Comparison of ENCODE assay signal across 8 cellular contexts in genomic region chr13:24997367-24997967, GRCh38.
DNase-seq lines count a peak whose midpoint lies in the region; ATAC-seq, FAIRE-seq and TF ChIP-seq lines count a peak whose summit lies in the region.

No MANE protein-coding gene starts in this region.

- H3K4me1 ChIP-seq in kidney (ENCODE audit: control insufficient read depth in 1 of 2, insufficient read depth in 1 of 2, low read depth in 1 of 2, low read length in 2 of 2): no peaks in the 10 kb centered on the region

- H3K36me3 ChIP-seq in kidney (ENCODE audit: control insufficient read depth in 1 of 2, insufficient read depth in 2 of 2, low read length in 2 of 2): no peaks in the 10 kb centered on the region

- TF ChIP-seq CTCF in kidney (IDR thresholded peaks at IDR 0.05; ENCODE audit: borderline replicate concordance, extremely low read depth, insufficient read depth): peak; percentile 53

- no peak for FAIRE-seq in kidney (lab: Jason Lieb, UNC)

- no peak overlapping the region for H3K9ac ChIP-seq in kidney (ENCODE audit: low read length in 2 of 2)

- CTCF ChIA-PET in activated naive CD4-positive, alpha-beta T cell treated with anti-CD3 and anti-CD28 coated beads for 36 hours (lab: Charles Lee): no interaction called here
- CTCF ChIA-PET in activated naive CD4-positive, alpha-beta T cell treated with anti-CD3 and anti-CD28 coated beads, Interleukin-2, amount 10 ng/mL, durations not matched to agents 7 days and 5 days (lab: Charles Lee): interaction anchor here (0.9 to 1.6 kb wide), 4 partner anchors 20 to 115 kb away, joined by 3 read pairs; no protein-coding TSS in a partner anchor
- CTCF ChIA-PET in activated CD8-positive, alpha-beta T cell treated with anti-CD3 and anti-CD28 coated beads, Interleukin-2, amount 10 ng/mL, durations not matched to agents 7 days and 5 days (lab: Charles Lee): no interaction called here

- H3K27me3 Mint-ChIP-seq in activated naive CD4-positive, alpha-beta T cell treated with anti-CD3 and anti-CD28 coated beads for 36 hours (ENCODE audit: low read depth): peaks cover 22% of the 10 kb centered on the region
- peaks cover 36% of the 10 kb centered on the region for H3K27me3 Mint-ChIP-seq in activated naive CD4-positive, alpha-beta T cell treated with anti-CD3 and anti-CD28 coated beads, Interleukin-2, amount 10 ng/mL, durations not matched to agents 7 days and 5 days
- H3K27me3 Mint-ChIP-seq in activated CD8-positive, alpha-beta T cell treated with anti-CD3 and anti-CD28 coated beads, Interleukin-2, amount 10 ng/mL, durations not matched to agents 7 days and 5 days (ENCODE audit: low read depth): peaks cover 32% of the 10 kb centered on the region

- H3K4me3 Mint-ChIP-seq in activated naive CD4-positive, alpha-beta T cell treated with anti-CD3 and anti-CD28 coated beads for 36 hours: no peak overlapping the region
- no peak overlapping the region for H3K4me3 Mint-ChIP-seq in activated naive CD4-positive, alpha-beta T cell treated with anti-CD3 and anti-CD28 coated beads, Interleukin-2, amount 10 ng/mL, durations not matched to agents 7 days and 5 days
- no peak overlapping the region for H3K4me3 Mint-ChIP-seq in activated CD8-positive, alpha-beta T cell treated with anti-CD3 and anti-CD28 coated beads, Interleukin-2, amount 10 ng/mL, durations not matched to agents 7 days and 5 days

- no peaks in the 10 kb centered on the region for H3K36me3 Mint-ChIP-seq in activated naive CD4-positive, alpha-beta T cell treated with anti-CD3 and anti-CD28 coated beads for 36 hours (ENCODE audit: low read depth)
- no peaks in the 10 kb centered on the region for H3K36me3 Mint-ChIP-seq in activated naive CD4-positive, alpha-beta T cell treated with anti-CD3 and anti-CD28 coated beads, Interleukin-2, amount 10 ng/mL, durations not matched to agents 7 days and 5 days
- no peaks in the 10 kb centered on the region for H3K36me3 Mint-ChIP-seq in activated CD8-positive, alpha-beta T cell treated with anti-CD3 and anti-CD28 coated beads, Interleukin-2, amount 10 ng/mL, durations not matched to agents 7 days and 5 days (ENCODE audit: low read depth)

- no peaks in the 10 kb centered on the region for H3K9me3 Mint-ChIP-seq in activated naive CD4-positive, alpha-beta T cell treated with anti-CD3 and anti-CD28 coated beads for 36 hours
- no peaks in the 10 kb centered on the region for H3K9me3 Mint-ChIP-seq in activated naive CD4-positive, alpha-beta T cell treated with anti-CD3 and anti-CD28 coated beads, Interleukin-2, amount 10 ng/mL, durations not matched to agents 7 days and 5 days
- no peaks in the 10 kb centered on the region for H3K9me3 Mint-ChIP-seq in activated CD8-positive, alpha-beta T cell treated with anti-CD3 and anti-CD28 coated beads, Interleukin-2, amount 10 ng/mL, durations not matched to agents 7 days and 5 days (ENCODE audit: insufficient read depth)

- intact Hi-C loops in activated naive CD4-positive, alpha-beta T cell treated with anti-CD3 and anti-CD28 coated beads for 36 hours (cut with micrococcal nuclease): loop anchor here (2.0 to 10.0 kb wide), 3 partner anchors 253 to 380 kb away; no protein-coding TSS in a partner anchor
- intact Hi-C loops in kidney (cut with DNase I): no loop called here

- H3K27ac Mint-ChIP-seq in activated naive CD4-positive, alpha-beta T cell treated with anti-CD3 and anti-CD28 coated beads for 36 hours: no peak overlapping the region
- H3K27ac Mint-ChIP-seq in activated naive CD4-positive, alpha-beta T cell treated with anti-CD3 and anti-CD28 coated beads, Interleukin-2, amount 10 ng/mL, durations not matched to agents 7 days and 5 days: no peak overlapping the region
- no peak overlapping the region for H3K27ac Mint-ChIP-seq in activated CD8-positive, alpha-beta T cell treated with anti-CD3 and anti-CD28 coated beads, Interleukin-2, amount 10 ng/mL, durations not matched to agents 7 days and 5 days

- peaks cover 3% of the 10 kb centered on the region for H3K4me1 Mint-ChIP-seq in activated naive CD4-positive, alpha-beta T cell treated with anti-CD3 and anti-CD28 coated beads for 36 hours (ENCODE audit: low read depth)
- peaks cover 3% of the 10 kb centered on the region for H3K4me1 Mint-ChIP-seq in activated naive CD4-positive, alpha-beta T cell treated with anti-CD3 and anti-CD28 coated beads, Interleukin-2, amount 10 ng/mL, durations not matched to agents 7 days and 5 days
- peaks cover 2% of the 10 kb centered on the region for H3K4me1 Mint-ChIP-seq in activated CD8-positive, alpha-beta T cell treated with anti-CD3 and anti-CD28 coated beads, Interleukin-2, amount 10 ng/mL, durations not matched to agents 7 days and 5 days (ENCODE audit: low read depth)

- no peaks in the 10 kb centered on the region for H3K9me3 ChIP-seq in kidney (ENCODE audit: control insufficient read depth in 1 of 2, low read length in 2 of 2)

- POLR2A ChIA-PET in activated CD8-positive, alpha-beta T cell treated with anti-CD3 and anti-CD28 coated beads, Interleukin-2, amount 10 ng/mL, durations not matched to agents 7 days and 5 days (lab: Charles Lee): no interaction called here

- peak; percentile 35 for DNase-seq in activated naive CD4-positive, alpha-beta T cell treated with anti-CD3 and anti-CD28 coated beads for 36 hours
- no peak for DNase-seq in activated naive CD4-positive, alpha-beta T cell treated with anti-CD3 and anti-CD28 coated beads, Interleukin-2, amount 10 ng/mL, durations not matched to agents 7 days and 5 days
- DNase-seq in M059J (ENCODE audit: low read depth) (peak; percentile 31), kidney (no peak)
- peak; percentile 43 for DNase-seq in activated CD8-positive, alpha-beta T cell treated with anti-CD3 and anti-CD28 coated beads, Interleukin-2, amount 10 ng/mL, durations not matched to agents 7 days and 5 days

- H3K27ac ChIP-seq in kidney (ENCODE audit: low read depth in 2 of 2, low read length in 2 of 2): no peak overlapping the region

- no peak overlapping the region for H3K4me3 ChIP-seq in kidney (ENCODE audit: low read length in 2 of 2)

- ATAC-seq in activated CD8-positive, alpha-beta T cell treated with anti-CD3 and anti-CD28 coated beads, Interleukin-2, amount 10 ng/mL, durations not matched to agents 7 days and 5 days: no peak
- ATAC-seq in HG03025 (IDR thresholded peaks at IDR 0.05; ENCODE audit: low FRiP score, unreplicated experiment) (no peak), HG03565 (IDR thresholded peaks at IDR 0.05; ENCODE audit: unreplicated experiment) (no peak), HG03097 (IDR thresholded peaks at IDR 0.05; ENCODE audit: low FRiP score, unreplicated experiment) (no peak)

Comparison
In these comparisons a context has a peak if more than half of its experiments do, and no peak if none do; other contexts are left out.
1. DNase-seq: peak in activated naive CD4-positive, alpha-beta T cell treated with anti-CD3 and anti-CD28 coated beads for 36 hours (single experiment), M059J (single experiment) and activated CD8-positive, alpha-beta T cell treated with anti-CD3 and anti-CD28 coated beads, Interleukin-2, amount 10 ng/mL, durations not matched to agents 7 days and 5 days (single experiment); none in activated naive CD4-positive, alpha-beta T cell treated with anti-CD3 and anti-CD28 coated beads, Interleukin-2, amount 10 ng/mL, durations not matched to agents 7 days and 5 days (single experiment) and kidney (single experiment).